ENCODE assay signal across 8 cellular contexts in genomic region chr6:157323924-157324276, GRCh38. TPM values are rescaled to one million over a fixed set of nuclear protein-coding genes. Genes with fewer than 3 reads are reported as not detected.
A peak's percentile ranks its signal among the peaks of the same experiment; 100 is the strongest.
DNase-seq lines count a peak whose midpoint lies in the region; ATAC-seq, FAIRE-seq and TF ChIP-seq lines count a peak whose summit lies in the region.

No MANE protein-coding gene starts in this region.

- ATAC-seq in HG02884 (IDR thresholded peaks at IDR 0.05; ENCODE audit: unreplicated experiment), result peak; percentile 6

- DNase-seq in GM12891 (ENCODE audit: insufficient read length, low spot score) (no peak), chondrocyte (ENCODE audit: low spot score) (no peak), left kidney (ENCODE audit: low read depth, low spot score) (peak; percentile 95), cerebellar nuclear complex (lab: John Stamatoyannopoulos, UW) (no peak), NCI-H748 (lab: John Stamatoyannopoulos, UW; ENCODE audit: unreplicated experiment) (no peak)
- DNase-seq in stimulated activated CD4-positive, alpha-beta T cell treated with anti-CD3 and anti-CD28 coated beads, Interleukin-4, amount 100 ng/mL, for 4 hours, result peak; percentile 10 to 15

- peak overlapping the region; percentile 93 for H3K4me3 ChIP-seq in SU-DHL-6 (ENCODE audit: insufficient read depth, low read length, poor library complexity, severe bottlenecking)

- peak overlapping the region; percentile 66 for H3K4me2 ChIP-seq in SU-DHL-6 (ENCODE audit: low read depth, low read length, poor library complexity, severe bottlenecking)

- peak overlapping the region; percentile 95 for H3K4me3 Mint-ChIP-seq in chondrocyte (ENCODE audit: unreplicated experiment)

- peak overlapping the region; percentile 95 for H2AFZ ChIP-seq in SU-DHL-6 (ENCODE audit: low read depth, low read length, severe bottlenecking)

- H3K27ac ChIP-seq in SU-DHL-6 (ENCODE audit: low read depth, low read length), result no peak overlapping the region

- TF ChIP-seq POLR2A in GM12891 (IDR thresholded peaks at IDR 0.05; ENCODE audit: low read depth, low read length), result no peak

- peak overlapping the region; percentile 99 for H3K27ac Mint-ChIP-seq in chondrocyte (ENCODE audit: unreplicated experiment)

- H3K9ac ChIP-seq in SU-DHL-6 (ENCODE audit: low read length), result peak overlapping the region; percentile 76

- H3K27me3 ChIP-seq in SU-DHL-6 (ENCODE audit: low read length), result no peaks in the 10 kb centered on the region

- H4K20me1 ChIP-seq in SU-DHL-6 (ENCODE audit: low read depth, low read length), result no peaks in the 10 kb centered on the region

- peaks cover 1% of the 10 kb centered on the region for H3K27me3 Mint-ChIP-seq in chondrocyte (ENCODE audit: low read depth)

- no peaks in the 10 kb centered on the region for H3K36me3 ChIP-seq in SU-DHL-6 (ENCODE audit: low read length)

- H3K9me3 ChIP-seq in SU-DHL-6 (ENCODE audit: insufficient read depth, low read length), result no peaks in the 10 kb centered on the region

- no peaks in the 10 kb centered on the region for H3K79me2 ChIP-seq in SU-DHL-6 (ENCODE audit: insufficient read depth, low read length)

- no peaks in the 10 kb centered on the region for H3K9me3 Mint-ChIP-seq in chondrocyte (ENCODE audit: low read depth)

- no peaks in the 10 kb centered on the region for H3K9me2 ChIP-seq in SU-DHL-6 (replicated peaks; ENCODE audit: insufficient read depth, low read length)

- no peak for TF ChIP-seq CTCF in SU-DHL-6 (IDR thresholded peaks at IDR 0.05; ENCODE audit: insufficient read depth, low read length, poor library complexity, severe bottlenecking)
- TF ChIP-seq CTCF in chondrocyte (IDR thresholded peaks at IDR 0.05), result peak; percentile 35

- no peaks in the 10 kb centered on the region for H3K36me3 Mint-ChIP-seq in chondrocyte (ENCODE audit: low read depth)

- peaks cover 25% of the 10 kb centered on the region for H3K4me1 Mint-ChIP-seq in chondrocyte (ENCODE audit: low read depth)

- no peaks in the 10 kb centered on the region for H3F3A ChIP-seq in SU-DHL-6 (ENCODE audit: insufficient read depth)

- peak; percentile 64 for FAIRE-seq in GM12891 (lab: Jason Lieb, UNC)

TF ChIP-seq in GM12891, 5 proteins besides CTCF, POLR2A, EP300 and RAD21:
- no peak for TF ChIP-seq PAX5 (IDR thresholded peaks at IDR 0.05; ENCODE audit: insufficient read depth, low read length, severe bottlenecking)
- TF ChIP-seq SPI1 (IDR thresholded peaks at IDR 0.05; ENCODE audit: low read depth, low read length), result no peak
- TF ChIP-seq POLR2AphosphoS5 (IDR thresholded peaks at IDR 0.05; ENCODE audit: low read depth, low read length), result no peak
- TF ChIP-seq TAF1 (IDR thresholded peaks at IDR 0.05; ENCODE audit: low read depth, low read length), result no peak

RNA-seq across cellular contexts. Expression of gene TMEM242, which starts 0.6 kb away (rescaled TPM):
- 2.1 TPM for polyA plus RNA-seq in GM12891 (2012; ENCODE audit: low read depth, missing spikeins)
- total RNA-seq in chondrocyte, result 9.6 to 10.7 TPM (median 9.7 TPM) in 3 replicates

RNA-seq across cellular contexts. Expression of gene ZDHHC14, which starts 57.1 kb away (rescaled TPM):
- polyA plus RNA-seq in GM12891 (2012; ENCODE audit: low read depth, missing spikeins), result 0.35 TPM
- 8.4 to 10.9 TPM (median 8.6 TPM) in 3 replicates for total RNA-seq in chondrocyte

Comparison
In these comparisons a context has a peak if more than half of its experiments do, and no peak if none do; other contexts are left out.
1. DNase-seq: peak in left kidney (single experiment) and stimulated activated CD4-positive, alpha-beta T cell treated with anti-CD3 and anti-CD28 coated beads, Interleukin-4, amount 100 ng/mL, for 4 hours (2 of 2); none in GM12891 (single experiment), chondrocyte (single experiment), cerebellar nuclear complex (0 of 2) and NCI-H748 (single experiment).